In genomic region chrX:44903842-44904530, GRCh38 we compare ENCODE assay signal across 14 cellular contexts. TPM values are rescaled to one million over a fixed set of nuclear protein-coding genes. Genes with fewer than 3 reads are reported as not detected.
A peak's percentile ranks its signal among the peaks of the same experiment; 100 is the strongest.
DNase-seq lines count a peak whose midpoint lies in the region; ATAC-seq and TF ChIP-seq lines count a peak whose summit lies in the region.
"Had no signal": no experiment of that assay in that cellular context is flagged by ENCODE, and none has a peak within 500 bp of the region (broad histone marks: within the 10 kb centered on the region; RNA-seq: fewer than 3 reads in every experiment).

No MANE protein-coding gene starts in this region.

- no peaks in the 10 kb centered on the region for H3K27me3 Mint-ChIP-seq in stimulated activated naive CD8-positive, alpha-beta T cell treated with anti-CD3 and anti-CD28 coated beads, Interleukin-15, Interleukin-2, amounts not matched to agents 100 ng/mL and 50 ng/mL, for 24 hours
- H3K27me3 Mint-ChIP-seq in stimulated activated naive CD8-positive, alpha-beta T cell treated with anti-CD3 and anti-CD28 coated beads, Interleukin-15, amount 100 ng/mL, for 72 hours: no peaks in the 10 kb centered on the region

- CTCF ChIA-PET in mammary epithelial cell (lab: Charles Lee; ENCODE audit: low non-redundant PET): no interaction called here

- H3K36me3 ChIP-seq in Karpas-422 (ENCODE audit: insufficient read depth, low read length) (no peaks in the 10 kb centered on the region), mammary epithelial cell (ENCODE audit: insufficient read depth, low read length) (no peaks in the 10 kb centered on the region), heart left ventricle (no peaks in the 10 kb centered on the region)
- H3K36me3 ChIP-seq: tibial nerve had no signal

- no peak for ATAC-seq in stimulated activated naive CD8-positive, alpha-beta T cell treated with anti-CD3 and anti-CD28 coated beads, Interleukin-15, Interleukin-2, amounts not matched to agents 100 U/mL and 50 U/mL, for 24 hours
- peak; percentile 53 for ATAC-seq in stimulated activated naive CD8-positive, alpha-beta T cell treated with anti-CD3 and anti-CD28 coated beads, Interleukin-15, amount 100 ng/mL, for 72 hours
- no peak for ATAC-seq in SK-N-SH treated with all-trans-retinoic acid at 6 μM for 48 hours
- no peak for ATAC-seq in heart left ventricle

- peak overlapping the region; percentile 7 for H3K4me3 Mint-ChIP-seq in stimulated activated naive CD8-positive, alpha-beta T cell treated with anti-CD3 and anti-CD28 coated beads, Interleukin-15, Interleukin-2, amounts not matched to agents 100 ng/mL and 50 ng/mL, for 24 hours
- H3K4me3 Mint-ChIP-seq in stimulated activated naive CD8-positive, alpha-beta T cell treated with anti-CD3 and anti-CD28 coated beads, Interleukin-15, amount 100 ng/mL, for 72 hours: peak overlapping the region; percentile 46 to 49

- peaks cover 5% of the 10 kb centered on the region for H3K9me3 Mint-ChIP-seq in stimulated activated naive CD8-positive, alpha-beta T cell treated with anti-CD3 and anti-CD28 coated beads, Interleukin-15, Interleukin-2, amounts not matched to agents 100 ng/mL and 50 ng/mL, for 24 hours
- H3K9me3 Mint-ChIP-seq in stimulated activated naive CD8-positive, alpha-beta T cell treated with anti-CD3 and anti-CD28 coated beads, Interleukin-15, amount 100 ng/mL, for 72 hours: no peaks in the 10 kb centered on the region

- intact Hi-C loops in mammary epithelial cell (cut with micrococcal nuclease) (no loop called here), heart left ventricle (cut with DNase I) (no loop called here)

- dilution Hi-C loops in mammary epithelial cell (cut with HindIII; ENCODE audit: low sequenced_read_pairs): no loop called here

- H3K9me2 ChIP-seq in Karpas-422 (replicated peaks; ENCODE audit: insufficient read depth, low read length): no peaks in the 10 kb centered on the region

- in situ Hi-C loops in mammary epithelial cell (cut with MboI; ENCODE audit: low sequenced_read_pairs in 2 of 2): no loop called here

- no peak overlapping the region for H2AFZ ChIP-seq in Karpas-422 (ENCODE audit: low read length)
- H2AFZ ChIP-seq in mammary epithelial cell (ENCODE audit: low read depth, low read length): no peak overlapping the region

- BruUV-seq in mammary epithelial cell (replicated peaks; lab: Mats Ljungman, UMichigan): no TSS peak

- peaks cover 78% of the 10 kb centered on the region for H3K4me1 ChIP-seq in Karpas-422 (ENCODE audit: low read length)
- H3K4me1 ChIP-seq in mammary epithelial cell (ENCODE audit: insufficient read depth, low read length): peaks cover 16% of the 10 kb centered on the region
- peaks cover 0 to 76% (median 28%) of the 10 kb centered on the region in 12 donors for H3K4me1 ChIP-seq in heart left ventricle

- peaks cover 14% of the 10 kb centered on the region for H3K36me3 Mint-ChIP-seq in stimulated activated naive CD8-positive, alpha-beta T cell treated with anti-CD3 and anti-CD28 coated beads, Interleukin-15, Interleukin-2, amounts not matched to agents 100 ng/mL and 50 ng/mL, for 24 hours (ENCODE audit: low read depth)

- H4K20me1 ChIP-seq in Karpas-422 (ENCODE audit: insufficient read depth, low read depth, low read length) (peaks cover 33% of the 10 kb centered on the region), mammary epithelial cell (ENCODE audit: insufficient read depth, low read length) (no peaks in the 10 kb centered on the region)

- H3K79me2 ChIP-seq in Karpas-422 (ENCODE audit: low read length): peaks cover 100% of the 10 kb centered on the region
- peaks cover 96% of the 10 kb centered on the region for H3K79me2 ChIP-seq in mammary epithelial cell (ENCODE audit: insufficient read depth, low read length)

- TF ChIP-seq CTCF in mammary epithelial cell (conservative IDR thresholded peaks at IDR 0.05 in 1 of 2, IDR thresholded peaks at IDR 0.05 in 1 of 2; ENCODE audit: extremely low read depth in 1 of 2, insufficient read depth in 1 of 2, low read depth in 1 of 2, low read length in 2 of 2) (no peak), heart left ventricle (IDR thresholded peaks at IDR 0.05) (no peak)

- H3K27ac ChIP-seq in Karpas-422 (ENCODE audit: low read length) (peak overlapping the region; percentile 88), mammary epithelial cell (ENCODE audit: insufficient read depth, low read depth, low read length) (peak overlapping the region; percentile 22), heart left ventricle (peak overlapping the region in 1 of 12 donors; percentile 56)

- H3K4me3 ChIP-seq in Karpas-422 (ENCODE audit: low read length) (peak overlapping the region; percentile 53), mammary epithelial cell (replicated peaks in 1 of 3; ENCODE audit: insufficient read depth in 1 of 3, low read depth in 2 of 3, low read length in 3 of 3) (no peak overlapping the region), heart left ventricle (no peak overlapping the region)
- H3K4me3 ChIP-seq: tibial nerve had no signal

- peaks cover 74% of the 10 kb centered on the region for H3K4me1 Mint-ChIP-seq in stimulated activated naive CD8-positive, alpha-beta T cell treated with anti-CD3 and anti-CD28 coated beads, Interleukin-15, Interleukin-2, amounts not matched to agents 100 ng/mL and 50 ng/mL, for 24 hours (ENCODE audit: low read depth)
- H3K4me1 Mint-ChIP-seq in stimulated activated naive CD8-positive, alpha-beta T cell treated with anti-CD3 and anti-CD28 coated beads, Interleukin-15, amount 100 ng/mL, for 72 hours: peaks cover 58% of the 10 kb centered on the region

- DNase-seq in stimulated activated naive CD8-positive, alpha-beta T cell treated with anti-CD3 and anti-CD28 coated beads, Interleukin-15, Interleukin-2, amounts not matched to agents 100 U/mL and 50 U/mL, for 24 hours: no peak
- DNase-seq in Karpas-422 (peak; percentile 61), mammary epithelial cell (no peak), heart left ventricle (no peak), NCI-H1694 treated with DMSO at 0.1 percent for 48 hours (lab: John Stamatoyannopoulos, UW) (no peak)
- no peak for DNase-seq in stimulated activated naive CD8-positive, alpha-beta T cell treated with anti-CD3 and anti-CD28 coated beads, Interleukin-15, amount 100 ng/mL, for 72 hours
- DNase-seq: activated naive CD4-positive, alpha-beta T cell treated with Interleukin-2 at 50 U/mL for 16 hours; effector CD8-positive, alpha-beta T cell; NCI-H446; occipital lobe; T-helper 9 cell had no signal

- H3K9me3 ChIP-seq in Karpas-422 (ENCODE audit: low read length) (no peaks in the 10 kb centered on the region), mammary epithelial cell (replicated peaks; ENCODE audit: insufficient read depth, low read length) (no peaks in the 10 kb centered on the region), heart left ventricle (peaks cover 0 to 10% (median 0%) of the 10 kb centered on the region in 12 donors)

- H3K9ac ChIP-seq in Karpas-422 (ENCODE audit: low read length): peak overlapping the region; percentile 46
- no peak overlapping the region for H3K9ac ChIP-seq in mammary epithelial cell (ENCODE audit: insufficient read depth, low read length)

- 70% methylated on average over 4 of the region's 4 CpGs for WGBS in mammary epithelial cell (ENCODE audit: low coverage, missing lambda C conversion rate)
- WGBS in heart left ventricle, 4 donors: 65 to 81% (median 74%) methylated on average over 4 of the region's 4 CpGs

- TF ChIP-seq POLR2A in heart left ventricle (IDR thresholded peaks at IDR 0.05): no peak

- H3K27me3 ChIP-seq in Karpas-422 (ENCODE audit: low read length): no peaks in the 10 kb centered on the region
- no peaks in the 10 kb centered on the region for H3K27me3 ChIP-seq in mammary epithelial cell (ENCODE audit: insufficient read depth, low read length)
- H3K27me3 ChIP-seq in heart left ventricle: no peaks in the 10 kb centered on the region
- H3K27me3 ChIP-seq: tibial nerve had no signal

- H3K4me2 ChIP-seq in Karpas-422 (ENCODE audit: low read depth, low read length, poor library complexity, severe bottlenecking) (peak overlapping the region; percentile 72), mammary epithelial cell (ENCODE audit: insufficient read depth, low read depth, low read length) (peak overlapping the region; percentile 57)

- peak overlapping the region; percentile 57 for H3K27ac Mint-ChIP-seq in stimulated activated naive CD8-positive, alpha-beta T cell treated with anti-CD3 and anti-CD28 coated beads, Interleukin-15, Interleukin-2, amounts not matched to agents 100 ng/mL and 50 ng/mL, for 24 hours
- peak overlapping the region; percentile 63 to 67 for H3K27ac Mint-ChIP-seq in stimulated activated naive CD8-positive, alpha-beta T cell treated with anti-CD3 and anti-CD28 coated beads, Interleukin-15, amount 100 ng/mL, for 72 hours

TF ChIP-seq in SK-N-SH treated with all-trans-retinoic acid at 6 μM for 48 hours, 23 proteins besides CTCF, POLR2A, EP300 and RAD21:
- no peak for TF ChIP-seq ZNF565 (CRISPR knock-in tag; conservative IDR thresholded peaks at IDR 0.05; ENCODE audit: low read depth)
- no peak for TF ChIP-seq ZNF70 (CRISPR knock-in tag; IDR thresholded peaks at IDR 0.05)
- TF ChIP-seq GLIS3 (CRISPR knock-in tag; IDR thresholded peaks at IDR 0.05): no peak
- no peak for TF ChIP-seq ZC3H10 (CRISPR knock-in tag; IDR thresholded peaks at IDR 0.05)
- no peak for TF ChIP-seq ARNTL (CRISPR knock-in tag; IDR thresholded peaks at IDR 0.05; ENCODE audit: borderline replicate concordance, low read depth)
- TF ChIP-seq POU6F1 (CRISPR knock-in tag; IDR thresholded peaks at IDR 0.05; ENCODE audit: borderline replicate concordance, low read depth): no peak

RNA-seq across cellular contexts. Expression of gene KDM6A, which starts 31.0 kb away (rescaled TPM):
- total RNA-seq in Karpas-422 (2014; rRNA removed; shearing (Covaris generic); ENCODE audit: low replicate concordance): 28.3 and 48.2 TPM in 2 replicates
- total RNA-seq in mammary epithelial cell: 10 to 100 TPM; 45.4 to 46.8 TPM
- polyA plus RNA-seq in mammary epithelial cell: 18.9 TPM
- polyA minus RNA-seq in mammary epithelial cell: 47.4 TPM
- 10 to 100 TPM; 10.1 to 27.8 (median 14.3) TPM for total RNA-seq in heart left ventricle
- polyA plus RNA-seq in heart left ventricle: 1 to 10 TPM; 4.4 to 5.2 TPM
